In genomic region chr5:168916266-168916665, GRCh38 we compare ENCODE assay signal across 14 cellular contexts.
DNase-seq lines count a peak whose midpoint lies in the region; ATAC-seq and FAIRE-seq lines count a peak whose summit lies in the region.
"Had no signal": no experiment of that assay in that cellular context is flagged by ENCODE, and none has a peak within 500 bp of the region (broad histone marks: within the 10 kb centered on the region; RNA-seq: fewer than 3 reads in every experiment).

No MANE protein-coding gene starts in this region.

- ATAC-seq in HG03097 (IDR thresholded peaks at IDR 0.05; ENCODE audit: low FRiP score, unreplicated experiment) = no peak
- ATAC-seq in HG03571 (IDR thresholded peaks at IDR 0.05; ENCODE audit: unreplicated experiment) = no peak
- ATAC-seq: activated CD4-positive, CD25-positive, alpha-beta regulatory T cell treated with anti-CD3 and anti-CD28 coated beads, Interleukin-2, amount 50 U/mL, for 24 hours; naive thymus-derived CD8-positive, alpha-beta T cell; stimulated activated memory B cell treated with anti-CD40 and anti-IgM and Interleukin-4, amounts not matched to agents 10 μg/mL and 1 μg/mL and 100 μg/mL, for 72 hours had no signal

- H3K27ac ChIP-seq in skeletal muscle tissue (ENCODE audit: low read depth, low read length) = peak overlapping the region; percentile 36
- H3K27ac ChIP-seq: SJSA1 had no signal

- no peaks in the 10 kb centered on the region for H3K36me3 ChIP-seq in H7 (replicated peaks; ENCODE audit: control insufficient read depth, insufficient read depth, low read length)
- H3K36me3 ChIP-seq in skeletal muscle tissue (ENCODE audit: control insufficient read depth in 3 of 3, insufficient read depth in 3 of 3, low read length in 3 of 3) = no peaks in the 10 kb centered on the region
- H3K36me3 ChIP-seq: SJSA1 had no signal

- no peaks in the 10 kb centered on the region for H3K9me3 ChIP-seq in skeletal muscle tissue (ENCODE audit: control insufficient read depth in 3 of 3, low read length in 3 of 3)
- H3K9me3 ChIP-seq: SJSA1 had no signal

- peaks cover 0 to 7% (median 6%) of the 10 kb centered on the region in 3 donors for H3K4me1 ChIP-seq in skeletal muscle tissue (ENCODE audit: control insufficient read depth in 3 of 3, insufficient read depth in 3 of 3, low read length in 3 of 3)
- H3K4me1 ChIP-seq: SJSA1 had no signal

- in situ Hi-C loops in ACHN (cut with HindIII; ENCODE audit: low pct_ligation_motif_present, low pct_unique_long_range_greater_than_20kb, low sequenced_read_pairs) = no loop called here

- no peak overlapping the region for H3K9ac ChIP-seq in skeletal muscle tissue (ENCODE audit: low read depth in 1 of 3, low read length in 3 of 3)

- H3K27me3 ChIP-seq in H7 (ENCODE audit: control insufficient read depth, insufficient read depth, low read length) = no peaks in the 10 kb centered on the region; the same call in 1 of the 2 replicates
- peaks cover 0 to 6% (median 3%) of the 10 kb centered on the region in 3 donors for H3K27me3 ChIP-seq in skeletal muscle tissue (ENCODE audit: control insufficient read depth in 3 of 3, insufficient read depth in 3 of 3, low read length in 3 of 3)
- H3K27me3 ChIP-seq: SJSA1 had no signal

- peak; percentile 18 for FAIRE-seq in endometrium (lab: Jason Lieb, UNC)

- DNase-seq in H7 (peak; percentile 77), left kidney (ENCODE audit: low read depth, low spot score) (peak; percentile 91), NCI-H524 (lab: John Stamatoyannopoulos, UW) (no peak), ACHN (no peak)
- DNase-seq: activated T-cell treated with anti-CD3 and anti-CD28 coated beads, Interleukin-2, amount 50 U/mL, for 24 hours; naive thymus-derived CD8-positive, alpha-beta T cell; NCI-H526 treated with DMSO at 0.1 percent for 48 hours had no signal

- no peak overlapping the region for H3K4me3 ChIP-seq in H7 (ENCODE audit: insufficient read depth, low read depth, low read length)
- H3K4me3 ChIP-seq in skeletal muscle tissue (ENCODE audit: low read length in 3 of 3) = no peak overlapping the region
- H3K4me3 ChIP-seq: SJSA1 had no signal

Comparison
In these comparisons a context has a peak if more than half of its experiments do, and no peak if none do; other contexts are left out.
1. DNase-seq: peak in H7 (single experiment) and left kidney (single experiment); none in NCI-H524 (0 of 2) and ACHN (single experiment).